23 cellular contexts compared by ENCODE assay signal in the genomic region with DNA sequence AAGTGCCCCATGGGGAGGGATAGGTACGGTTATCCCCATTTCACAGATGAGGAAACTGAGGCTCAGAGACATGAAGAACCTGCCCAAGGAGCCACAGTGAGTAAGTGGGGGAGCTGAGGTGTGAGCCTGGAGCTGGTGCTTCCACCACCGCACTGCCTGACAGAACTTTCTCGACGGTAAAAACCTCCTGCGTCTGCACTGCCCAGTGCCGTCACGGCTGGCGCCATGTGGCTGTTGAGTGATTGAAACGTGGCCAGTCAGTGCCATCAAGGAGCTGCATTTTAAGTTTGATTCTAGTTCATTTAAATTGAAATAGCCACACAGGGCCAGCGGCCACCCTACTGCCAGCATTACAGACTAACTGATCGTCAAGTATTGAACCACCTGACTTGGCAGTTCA.
"Had no signal": no experiment of that assay in that cellular context is flagged by ENCODE, and none has a peak within 500 bp of the region (broad histone marks: within the 10 kb centered on the region; RNA-seq: fewer than 3 reads in every experiment).

No MANE protein-coding gene starts in this region.

- FAIRE-seq: astrocyte, bronchial epithelial cell, TTC549 had no signal

- H3K27ac ChIP-seq: foreskin keratinocyte, left ventricle myocardium inferior, neutrophil, ovary, prostate gland, WERI-Rb-1 had no signal

- H3K9me3 Mint-ChIP-seq: activated naive CD4-positive, alpha-beta T cell treated with anti-CD3 and anti-CD28 coated beads, Interleukin-2, amount 50 U/mL, for 72 hours; nephron; stimulated activated naive CD8-positive, alpha-beta T cell treated with anti-CD3 and anti-CD28 coated beads, Interleukin-15, amount 100 ng/mL, for 72 hours; T-cell; T-helper 2 cell treated with Interferon-gamma antibody and Interleukin-4, amounts not matched to agents 5 μg/mL and 100 μg/mL, for 36 hours had no signal

- H3K4me1 ChIP-seq: adrenal gland, prostate gland had no signal

- H3K4me1 Mint-ChIP-seq: stimulated activated naive CD8-positive, alpha-beta T cell treated with anti-CD3 and anti-CD28 coated beads, Interleukin-15, amount 100 ng/mL, for 72 hours; T-cell had no signal

- H3K27me3 Mint-ChIP-seq: stimulated activated naive CD8-positive, alpha-beta T cell treated with anti-CD3 and anti-CD28 coated beads, Interleukin-15, amount 100 ng/mL, for 72 hours had no signal

- H3K4me3 ChIP-seq: adrenal gland, left ventricle myocardium inferior, ovary, prostate gland, suprapubic skin had no signal

- H3K36me3 ChIP-seq: adrenal gland, neutrophil, ovary, prostate gland had no signal

- ATAC-seq: activated naive CD4-positive, alpha-beta T cell treated with anti-CD3 and anti-CD28 coated beads, Interleukin-2, amount 50 U/mL, for 72 hours; foreskin keratinocyte; stimulated activated naive CD8-positive, alpha-beta T cell treated with anti-CD3 and anti-CD28 coated beads, Interleukin-15, amount 100 ng/mL, for 72 hours; T-cell had no signal

- DNase-seq: activated CD4-positive, alpha-beta T cell treated with anti-CD3 and anti-CD28 coated beads for 1 hour; activated CD4-positive, alpha-beta T cell treated with anti-CD3 and anti-CD28 coated beads, Interleukin-2, amount 50 U/mL, for 1 hour; activated T-cell treated with anti-CD3 and anti-CD28 coated beads, Interleukin-2, amount 50 U/mL, for 1 hour; effector CD4-positive, alpha-beta T cell; erythroblast; foreskin keratinocyte; left ventricle myocardium inferior; ovary; stimulated activated CD4-positive, alpha-beta T cell treated with anti-CD3 and anti-CD28 coated beads, Interleukin-4, amount 100 ng/mL, for 24 hours; stimulated activated naive CD8-positive, alpha-beta T cell treated with anti-CD3 and anti-CD28 coated beads, Interleukin-15, amount 100 ng/mL, for 72 hours; trophoblast cell; WERI-Rb-1 had no signal

- H3K36me3 Mint-ChIP-seq: activated naive CD4-positive, alpha-beta T cell treated with anti-CD3 and anti-CD28 coated beads, Interleukin-2, amount 50 U/mL, for 72 hours; T-cell had no signal

- H3K9me3 ChIP-seq: adrenal gland, left ventricle myocardium inferior, neutrophil, ovary, prostate gland, suprapubic skin had no signal

- H3K4me3 Mint-ChIP-seq: nephron; stimulated activated naive CD8-positive, alpha-beta T cell treated with anti-CD3 and anti-CD28 coated beads, Interleukin-15, amount 100 ng/mL, for 72 hours; T-cell; T-helper 2 cell treated with Interferon-gamma antibody and Interleukin-4, amounts not matched to agents 5 μg/mL and 100 μg/mL, for 36 hours had no signal

- H3K27me3 ChIP-seq: adrenal gland, foreskin keratinocyte, neutrophil, ovary, suprapubic skin had no signal

- H3K27ac Mint-ChIP-seq: activated naive CD4-positive, alpha-beta T cell treated with anti-CD3 and anti-CD28 coated beads, Interleukin-2, amount 50 U/mL, for 72 hours; nephron; stimulated activated naive CD8-positive, alpha-beta T cell treated with anti-CD3 and anti-CD28 coated beads, Interleukin-15, amount 100 ng/mL, for 72 hours; T-cell; T-helper 2 cell treated with Interferon-gamma antibody and Interleukin-4, amounts not matched to agents 5 μg/mL and 100 μg/mL, for 36 hours had no signal
